ENCODE assay signal across 1 cellular context in genomic region chr2:73999881-74000597, GRCh38.
TF ChIP-seq lines count a peak whose summit lies in the region.

No MANE protein-coding gene starts in this region.

TF ChIP-seq in HepG2, 621 proteins besides CTCF, POLR2A, EP300 and RAD21 (continues in another document):
- TF ChIP-seq LRRFIP1 (CRISPR knock-in tag; conservative IDR thresholded peaks at IDR 0.05) (no peak), ZBTB40 (IDR thresholded peaks at IDR 0.05) (no peak), ZBTB40 (CRISPR knock-in tag; IDR thresholded peaks at IDR 0.05) (0 out of 2 replicates have a peak, but pooled peaks have one; percentile 38), ZSCAN12 (CRISPR knock-in tag; IDR thresholded peaks at IDR 0.05) (no peak), ZNF775 (CRISPR knock-in tag; IDR thresholded peaks at IDR 0.05; ENCODE audit: borderline replicate concordance) (no peak), MAFF (IDR thresholded peaks at IDR 0.05; ENCODE audit: low read depth, low read length) (0 out of 2 replicates have a peak, but pooled peaks have one; percentile 12), ZNF382 (CRISPR knock-in tag; IDR thresholded peaks at IDR 0.05; ENCODE audit: borderline replicate concordance) (no peak), ZNF7 (CRISPR knock-in tag; IDR thresholded peaks at IDR 0.05) (no peak), ZFP36 (IDR thresholded peaks at IDR 0.05; ENCODE audit: borderline replicate concordance, low read depth, low read length, partially characterized antibody) (no peak), ETV6 (CRISPR knock-in tag; conservative IDR thresholded peaks at IDR 0.05) (no peak), TRIM24 (CRISPR knock-in tag; IDR thresholded peaks at IDR 0.05) (no peak), ZBTB39 (CRISPR knock-in tag; IDR thresholded peaks at IDR 0.05) (no peak), ZNF839 (CRISPR knock-in tag; IDR thresholded peaks at IDR 0.05; ENCODE audit: borderline replicate concordance) (no peak), ZBTB38 (CRISPR knock-in tag; IDR thresholded peaks at IDR 0.05) (no peak), ZNF446 (CRISPR knock-in tag; IDR thresholded peaks at IDR 0.05) (no peak), MATR3 (CRISPR knock-in tag; IDR thresholded peaks at IDR 0.05) (no peak), KDM2A (CRISPR knock-in tag; IDR thresholded peaks at IDR 0.05; ENCODE audit: borderline replicate concordance, low read depth) (no peak), MYC (CRISPR knock-in tag; IDR thresholded peaks at IDR 0.05; ENCODE audit: borderline replicate concordance) (no peak), RXRA (CRISPR knock-in tag; IDR thresholded peaks at IDR 0.05) (no peak), RFXAP (CRISPR knock-in tag; IDR thresholded peaks at IDR 0.05; ENCODE audit: borderline replicate concordance) (no peak), ZNF367 (CRISPR knock-in tag; IDR thresholded peaks at IDR 0.05; ENCODE audit: borderline replicate concordance) (no peak), RFX3 (CRISPR knock-in tag; IDR thresholded peaks at IDR 0.05) (no peak), GTF2F1 (IDR thresholded peaks at IDR 0.05; ENCODE audit: low read length) (no peak), RBM22 (optimal IDR thresholded peaks at IDR 0.05; ENCODE audit: low read length) (peak; percentile 51), MNT (IDR thresholded peaks at IDR 0.05) (peak; percentile 30; the same call in 1 of the 2 replicates), ZNF687 (CRISPR knock-in tag; IDR thresholded peaks at IDR 0.05) (peak; percentile 23), FOXA3 (CRISPR knock-in tag; IDR thresholded peaks at IDR 0.05) (peak; percentile 28; the same call in 1 of the 2 replicates), NRL (CRISPR knock-in tag; IDR thresholded peaks at IDR 0.05; ENCODE audit: borderline replicate concordance) (0 out of 2 replicates have a peak, but pooled peaks have one; percentile 32), ZNF451 (CRISPR knock-in tag; IDR thresholded peaks at IDR 0.05) (no peak), HNRNPK (IDR thresholded peaks at IDR 0.05; ENCODE audit: low read depth, low read length, poor library complexity, severe bottlenecking) (no peak), MAFK (conservative IDR thresholded peaks at IDR 0.05 in 1 of 2, IDR thresholded peaks at IDR 0.05 in 1 of 2; ENCODE audit: low read length in 2 of 2) (no peak), ARID4A (CRISPR knock-in tag; IDR thresholded peaks at IDR 0.05; ENCODE audit: borderline replicate concordance) (peak; percentile 23; the same call in 1 of the 2 replicates)
